Comparison of ENCODE assay signal across 18 cellular contexts in genomic region chr11:130909650-130910049, GRCh38. TPM values are rescaled to one million over a fixed set of nuclear protein-coding genes. Genes with fewer than 3 reads are reported as not detected.
DNase-seq lines count a peak whose midpoint lies in the region; ATAC-seq, FAIRE-seq and TF ChIP-seq lines count a peak whose summit lies in the region.
"Had no signal": no experiment of that assay in that cellular context is flagged by ENCODE, and none has a peak within 500 bp of the region (broad histone marks: within the 10 kb centered on the region; RNA-seq: fewer than 3 reads in every experiment).

No MANE protein-coding gene starts in this region.

- no peak for TF ChIP-seq CTCF in brain microvascular endothelial cell (IDR thresholded peaks at IDR 0.05; ENCODE audit: low read depth, low read length, missing control alignments)
- TF ChIP-seq CTCF in gastroesophageal sphincter (IDR thresholded peaks at IDR 0.05) = no peak
- TF ChIP-seq CTCF in tibial artery (IDR thresholded peaks at IDR 0.05) = no peak
- TF ChIP-seq CTCF in HepG2 (CRISPR knock-in tag; IDR thresholded peaks at IDR 0.05) = no peak

- H4K20me1 ChIP-seq in HepG2 (ENCODE audit: insufficient read depth, low read length) = no peaks in the 10 kb centered on the region

- H3K9ac ChIP-seq in HepG2 (ENCODE audit: insufficient read depth, low read depth, low read length) = no peak overlapping the region

- FAIRE-seq in HepG2 (lab: Jason Lieb, UNC) = no peak
- FAIRE-seq: D721Med, small intestine had no signal

- ATAC-seq in gastroesophageal sphincter = no peak
- no peak for ATAC-seq in HepG2
- no peak for ATAC-seq in HG03354 (IDR thresholded peaks at IDR 0.05; ENCODE audit: poor library complexity, severe bottlenecking, unreplicated experiment)

- H3K27ac Mint-ChIP-seq in activated CD4-positive, alpha-beta T cell treated with anti-CD3 and anti-CD28 coated beads, Interleukin-2, amount 10 ng/mL, durations not matched to agents 24 days and 14 days = peak overlapping the region; percentile 2
- H3K27ac Mint-ChIP-seq: activated naive CD8-positive, alpha-beta T cell treated with anti-CD3 and anti-CD28 coated beads, Interleukin-2, amount 10 ng/mL, durations not matched to agents 7 days and 5 days had no signal

- in situ Hi-C loops in brain microvascular endothelial cell (cut with HindIII; ENCODE audit: low pct_ligation_motif_present, low sequenced_read_pairs) (no loop called here), HepG2 (cut with HindIII; ENCODE audit: extremely low pct_ligation_motif_present, low pct_unique_long_range_greater_than_20kb) (no loop called here)

- TF ChIP-seq POLR2A in gastroesophageal sphincter (IDR thresholded peaks at IDR 0.05) = no peak
- TF ChIP-seq POLR2A in HepG2 (IDR thresholded peaks at IDR 0.05; ENCODE audit: insufficient read depth in 1 of 2, low read depth in 2 of 2, low read length in 2 of 2) = no peak

- TF ChIP-seq EP300 in gastroesophageal sphincter (IDR thresholded peaks at IDR 0.05) (no peak), HepG2 (IDR thresholded peaks at IDR 0.05; ENCODE audit: low read depth in 2 of 2, low read length in 2 of 2) (no peak), HepG2 (CRISPR knock-in tag; IDR thresholded peaks at IDR 0.05; ENCODE audit: borderline replicate concordance) (no peak)

- POLR2A ChIA-PET in HepG2 (lab: Yijun Ruan, JAX) = no interaction called here

- no peak overlapping the region for H2AFZ ChIP-seq in HepG2 (ENCODE audit: low read length)

- BruUV-seq in HepG2 (replicated peaks; lab: Mats Ljungman, UMichigan) = no TSS peak

- H3K27me3 ChIP-seq in brain microvascular endothelial cell (replicated peaks) (no peaks in the 10 kb centered on the region), gastroesophageal sphincter (no peaks in the 10 kb centered on the region), tibial artery (no peaks in the 10 kb centered on the region), HepG2 (ENCODE audit: control insufficient read depth in 1 of 2, insufficient read depth in 2 of 2, low read length in 2 of 2) (no peaks in the 10 kb centered on the region)
- H3K27me3 ChIP-seq: suprapubic skin had no signal

- H3K27me3 Mint-ChIP-seq in activated CD4-positive, alpha-beta T cell treated with anti-CD3 and anti-CD28 coated beads, Interleukin-2, amount 10 ng/mL, durations not matched to agents 24 days and 14 days = no peaks in the 10 kb centered on the region
- H3K27me3 Mint-ChIP-seq: activated naive CD8-positive, alpha-beta T cell treated with anti-CD3 and anti-CD28 coated beads, Interleukin-2, amount 10 ng/mL, durations not matched to agents 7 days and 5 days had no signal

- no peak for TF ChIP-seq RAD21 in HepG2 (CRISPR knock-in tag; IDR thresholded peaks at IDR 0.05)

- H3K36me3 ChIP-seq in brain microvascular endothelial cell (replicated peaks) (peaks cover 40% of the 10 kb centered on the region), gastroesophageal sphincter (peaks cover 23 to 93% of the 10 kb centered on the region in 2 donors), tibial artery (peaks cover 70 to 94% (median 78%) of the 10 kb centered on the region in 3 donors), HepG2 (replicated peaks in 1 of 2; ENCODE audit: control insufficient read depth in 1 of 2, insufficient read depth in 2 of 2, low read length in 2 of 2) (no peaks in the 10 kb centered on the region)

- WGBS in gastroesophageal sphincter (ENCODE audit: low coverage in 1 of 2), 2 donors = 56% methylated on average over 1 of the region's 1 CpG; no CpG with 5 or more reads in 1 of the 2 donors
- 27% methylated on average over 1 of the region's 1 CpG for WGBS in HepG2 (ENCODE audit: low lambda C conversion rate)

- CTCF ChIA-PET in HepG2 (lab: Yijun Ruan, JAX; ENCODE audit: low intra/inter-chr PET ratio, low total read pairs) = no interaction called here

- no peak for DNase-seq in activated CD4-positive, alpha-beta T cell treated with anti-CD3 and anti-CD28 coated beads, Interleukin-2, amount 10 ng/mL, durations not matched to agents 24 days and 14 days
- DNase-seq in activated CD4-positive, alpha-beta T cell treated with anti-CD3 and anti-CD28 coated beads, Interleukin-2, amount 50 U/mL, for 4 hours = no peak
- peak; percentile 75 for DNase-seq in brain microvascular endothelial cell
- no peak for DNase-seq in tibial artery
- DNase-seq in globus pallidus (ENCODE audit: low spot score) = no peak
- DNase-seq in HepG2 (ENCODE audit: low spot score) = no peak
- DNase-seq: 8988T; activated CD4-positive, CD25-positive, alpha-beta regulatory T cell; activated CD8-positive, alpha-beta memory T cell treated with anti-CD3 and anti-CD28 coated beads, Interleukin-2, amount 50 U/mL, for 48 hours; activated naive CD8-positive, alpha-beta T cell treated with anti-CD3 and anti-CD28 coated beads, Interleukin-2, amount 10 ng/mL, durations not matched to agents 7 days and 5 days; left ventricle myocardium inferior; NCI-H1092; NCI-H345; small intestine had no signal

- H3K4me1 ChIP-seq in gastroesophageal sphincter (peaks cover 3 to 53% (median 7%) of the 10 kb centered on the region in 3 donors), tibial artery (peaks cover 0 to 68% (median 35%) of the 10 kb centered on the region in 4 donors), HepG2 (ENCODE audit: insufficient read depth, low read length) (no peaks in the 10 kb centered on the region)

- no peak overlapping the region for H3K4me2 ChIP-seq in HepG2 (ENCODE audit: low read depth, low read length)

- peak overlapping the region; percentile 81 for H3K27ac ChIP-seq in brain microvascular endothelial cell
- H3K27ac ChIP-seq in gastroesophageal sphincter = peak overlapping the region in 3 of 4 donors; percentile 8 to 17 (median 17)
- peak overlapping the region; percentile 48 to 76 for H3K27ac ChIP-seq in tibial artery
- no peak overlapping the region for H3K27ac ChIP-seq in HepG2 (ENCODE audit: extremely low read length, insufficient read depth, low read length)
- H3K27ac ChIP-seq: left ventricle myocardium inferior, suprapubic skin had no signal

- H3K4me1 Mint-ChIP-seq in activated CD4-positive, alpha-beta T cell treated with anti-CD3 and anti-CD28 coated beads, Interleukin-2, amount 10 ng/mL, durations not matched to agents 24 days and 14 days = peaks cover 24% of the 10 kb centered on the region

- no peaks in the 10 kb centered on the region for H3K9me3 Mint-ChIP-seq in activated CD4-positive, alpha-beta T cell treated with anti-CD3 and anti-CD28 coated beads, Interleukin-2, amount 10 ng/mL, durations not matched to agents 24 days and 14 days
- H3K9me3 Mint-ChIP-seq: activated naive CD8-positive, alpha-beta T cell treated with anti-CD3 and anti-CD28 coated beads, Interleukin-2, amount 10 ng/mL, durations not matched to agents 7 days and 5 days had no signal

- peaks cover 72% of the 10 kb centered on the region for H3K36me3 Mint-ChIP-seq in activated CD4-positive, alpha-beta T cell treated with anti-CD3 and anti-CD28 coated beads, Interleukin-2, amount 10 ng/mL, durations not matched to agents 24 days and 14 days (ENCODE audit: low read depth)

- intact Hi-C loops in activated CD4-positive, alpha-beta T cell treated with anti-CD3 and anti-CD28 coated beads, Interleukin-2, amount 10 ng/mL, durations not matched to agents 24 days and 14 days (cut with micrococcal nuclease) = no loop called here
- intact Hi-C loops in tibial artery (cut with DNase I; ENCODE audit: low total_unique reads) (no loop called here), HepG2 (cut with micrococcal nuclease; ENCODE audit: unreplicated experiment) (loop anchor here (1.0 kb wide), 1 partner anchor 9 kb away; no protein-coding TSS in a partner anchor)

- H3K4me3 Mint-ChIP-seq in activated CD4-positive, alpha-beta T cell treated with anti-CD3 and anti-CD28 coated beads, Interleukin-2, amount 10 ng/mL, durations not matched to agents 24 days and 14 days = no peak overlapping the region
- H3K4me3 Mint-ChIP-seq: activated naive CD8-positive, alpha-beta T cell treated with anti-CD3 and anti-CD28 coated beads, Interleukin-2, amount 10 ng/mL, durations not matched to agents 7 days and 5 days had no signal

- H3K79me2 ChIP-seq in HepG2 (ENCODE audit: insufficient read depth, low read length) = no peaks in the 10 kb centered on the region

- no peaks in the 10 kb centered on the region for H3K9me3 ChIP-seq in gastroesophageal sphincter
- H3K9me3 ChIP-seq in tibial artery = no peaks in the 10 kb centered on the region
- no peaks in the 10 kb centered on the region for H3K9me3 ChIP-seq in HepG2 (ENCODE audit: low read length)
- H3K9me3 ChIP-seq: left ventricle myocardium inferior, suprapubic skin had no signal

- H3K4me3 ChIP-seq in brain microvascular endothelial cell (ENCODE audit: low read depth, low read length) = no peak overlapping the region
- H3K4me3 ChIP-seq in gastroesophageal sphincter = no peak overlapping the region
- no peak overlapping the region for H3K4me3 ChIP-seq in tibial artery
- H3K4me3 ChIP-seq in HepG2 (replicated peaks in 1 of 3; ENCODE audit: insufficient read depth in 1 of 3, low read depth in 2 of 3, low read length in 3 of 3) = no peak overlapping the region
- H3K4me3 ChIP-seq: left ventricle myocardium inferior, suprapubic skin had no signal

RNA-seq across cellular contexts. Expression of gene SNX19, which starts 6.6 kb away (rescaled TPM):
- total RNA-seq in activated CD4-positive, alpha-beta T cell treated with anti-CD3 and anti-CD28 coated beads, Interleukin-2, amount 10 ng/mL, durations not matched to agents 24 days and 14 days = 48.7 and 52.9 TPM in 2 replicates
- total RNA-seq in gastroesophageal sphincter (100 to 1,000 TPM; 110 to 131 (median 119) TPM), HepG2 (2016; rRNA removed; fragmentation: Illumina TruSeq; extraction: Trizol) (0.27 and 0.46 TPM in 2 replicates)
- total RNA-seq in HepG2 (2016; cell fraction: cytosol; rRNA removed; fragmentation: Illumina TruSeq; extraction: Trizol; ENCODE audit: low read depth) = not detected in 2 replicates
- total RNA-seq in HepG2 (2016; cell fraction: insoluble cytoplasmic fraction; rRNA removed; fragmentation: Illumina TruSeq; extraction: Trizol) = 0.06 and 0.26 TPM in 2 replicates
- 0.10 and 0.15 TPM in 2 replicates for total RNA-seq in HepG2 (2016; cell fraction: membrane; rRNA removed; fragmentation: Illumina TruSeq; extraction: Trizol)
- 0.78 and 0.81 TPM in 2 replicates for total RNA-seq in HepG2 (2016; cell fraction: nucleus; rRNA removed; fragmentation: Illumina TruSeq; extraction: Trizol)
- 0.13 and 0.21 TPM in 2 replicates for polyA plus RNA-seq in HepG2 (2011; rRNA removed)
- 0.17 and 0.23 TPM in 2 replicates for polyA plus RNA-seq in HepG2 (2011; cell fraction: cytosol; rRNA removed)
- 0.29 and 0.31 TPM in 2 replicates for polyA plus RNA-seq in HepG2 (2011; cell fraction: nucleus; rRNA removed)
- polyA plus RNA-seq in HepG2 (2012) = 0.12 and 0.40 TPM in 2 replicates
- polyA plus RNA-seq in HepG2 (2016; cell fraction: cytosol; fragmentation: Illumina TruSeq; extraction: Trizol; ENCODE audit: low read depth) = 0.03 TPM in 1 of 2 replicates, not detected in the other
- polyA plus RNA-seq in HepG2 (2016; cell fraction: insoluble cytoplasmic fraction; fragmentation: Illumina TruSeq; extraction: Trizol; ENCODE audit: low read depth) = 0.11 and 0.15 TPM in 2 replicates
- polyA plus RNA-seq in HepG2 (2016; cell fraction: membrane; fragmentation: Illumina TruSeq; extraction: Trizol; ENCODE audit: low read depth) = 0.08 and 0.15 TPM in 2 replicates
- 0.07 and 0.15 TPM in 2 replicates for polyA plus RNA-seq in HepG2 (2016; cell fraction: nucleus; fragmentation: Illumina TruSeq; extraction: Trizol; ENCODE audit: insufficient read depth, low read depth)
- polyA minus RNA-seq in HepG2 (2011; rRNA and poly(A)+ RNA removed; ENCODE audit: low replicate concordance) = 0.74 and 44.9 TPM in 2 replicates
- polyA minus RNA-seq in HepG2 (2011; cell fraction: cytosol; rRNA and poly(A)+ RNA removed) = 0.53 and 0.69 TPM in 2 replicates
- 1.0 and 1.2 TPM in 2 replicates for polyA minus RNA-seq in HepG2 (2011; cell fraction: nucleus; rRNA and poly(A)+ RNA removed)

Comparison
In these comparisons a context has a peak if more than half of its experiments do, and no peak if none do; other contexts are left out.
1. RNA of gene SNX19, which starts 6.6 kb away (total RNA-seq): 110 to 131 TPM in gastroesophageal sphincter and 48.7 to 52.9 TPM in activated CD4-positive, alpha-beta T cell treated with anti-CD3 and anti-CD28 coated beads, Interleukin-2, amount 10 ng/mL, durations not matched to agents 24 days and 14 days; 0.06 to 0.81 TPM in HepG2; every median in the first group is over 10 times any median in the second.